ENCODE assay signal across 8 cellular contexts in the genomic region with DNA sequence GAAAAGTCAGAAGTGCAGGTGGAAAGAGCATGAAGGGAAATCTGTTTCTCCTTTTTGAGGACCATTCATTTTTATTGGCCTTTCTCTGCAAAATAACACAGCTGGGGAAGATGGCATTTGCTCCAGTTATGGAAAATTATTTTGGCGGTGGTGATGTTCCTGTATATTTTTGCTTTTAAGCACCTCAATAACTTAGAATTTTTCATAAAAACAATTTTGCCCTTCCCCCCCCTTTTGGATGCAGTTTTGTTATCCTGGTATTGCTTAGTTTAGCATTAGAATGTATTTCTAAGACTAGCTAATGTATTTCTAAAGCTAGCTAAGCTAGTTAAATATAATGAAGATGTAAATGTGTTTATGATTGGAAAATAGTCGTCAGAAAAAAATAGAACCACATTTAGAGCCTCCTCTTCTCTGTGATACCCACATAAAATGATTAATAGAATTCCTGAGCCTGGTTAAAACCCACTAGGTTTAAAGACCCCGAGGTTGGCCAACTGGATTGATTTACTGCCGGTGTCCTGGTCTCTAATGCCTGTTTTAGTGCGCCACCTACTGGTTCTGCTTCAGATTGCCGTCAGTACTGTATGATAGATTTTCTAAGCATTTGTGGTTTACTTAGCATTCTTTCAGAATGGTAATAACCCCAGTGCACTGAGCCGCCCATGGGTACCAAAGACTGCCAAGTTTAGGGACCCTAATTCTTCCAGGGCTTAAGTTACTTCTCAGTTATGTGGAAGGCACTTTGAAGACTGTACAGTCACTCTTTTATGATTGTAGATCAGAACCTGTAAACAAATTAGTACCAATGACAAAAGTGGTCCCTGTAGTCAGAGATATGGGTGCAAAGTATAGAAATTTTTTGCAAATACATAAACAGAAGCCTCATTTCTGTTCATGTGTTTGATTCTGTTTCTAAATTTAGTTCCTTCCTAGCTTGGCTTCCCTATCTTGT. TPM values are rescaled to one million over a fixed set of nuclear protein-coding genes. Genes with fewer than 3 reads are reported as not detected.
DNase-seq lines count a peak whose midpoint lies in the region; ATAC-seq and TF ChIP-seq lines count a peak whose summit lies in the region.

No MANE protein-coding gene starts in this region.

- H3K27ac Mint-ChIP-seq in dendritic cell treated with granulocyte-macrophage colony-stimulating factor and Interleukin-4, amounts not matched to agents 40 ng/mL and 50 ng/mL, for 4 days, result peak overlapping the region; percentile 18

- peaks cover 37% of the 10 kb centered on the region for H3K36me3 Mint-ChIP-seq in dendritic cell treated with granulocyte-macrophage colony-stimulating factor and Interleukin-4, amounts not matched to agents 40 ng/mL and 50 ng/mL, for 4 days (ENCODE audit: low read depth)

- H3K4me1 Mint-ChIP-seq in dendritic cell treated with granulocyte-macrophage colony-stimulating factor and Interleukin-4, amounts not matched to agents 40 ng/mL and 50 ng/mL, for 4 days (ENCODE audit: low read depth), result peaks cover 67% of the 10 kb centered on the region

- 6% methylated on average over 7 of the region's 7 CpGs for WGBS in lower leg skin, 2 donors

- no peak for TF ChIP-seq POLR2A in lower leg skin (IDR thresholded peaks at IDR 0.05)

- DNase-seq in NCI-H69 (lab: John Stamatoyannopoulos, UW) (peak; percentile 73), lower leg skin (ENCODE audit: low spot score in 2 of 2) (peak; percentile 90 to 95)
- DNase-seq in activated CD4-positive, alpha-beta T cell treated with anti-CD3 and anti-CD28 coated beads, Interleukin-2, amount 50 U/mL, for 1 hour, result peak; percentile 84
- peak; percentile 90 for DNase-seq in stimulated activated CD4-positive, alpha-beta T cell treated with anti-CD3 and anti-CD28 coated beads, Interleukin-4, amount 100 ng/mL, for 24 hours

- intact Hi-C loops in dendritic cell treated with granulocyte-macrophage colony-stimulating factor and Interleukin-4, amounts not matched to agents 40 ng/mL and 50 ng/mL, for 4 days (cut with micrococcal nuclease), result loop anchor here (1.0 to 10.0 kb wide), 5 partner anchors 57 to 613 kb away; no protein-coding TSS in a partner anchor
- intact Hi-C loops in lower leg skin (cut with DNase I; ENCODE audit: low total_unique reads), result loop anchor here (5.0 kb wide), 3 partner anchors 358 to 608 kb away; no protein-coding TSS in a partner anchor

- no peak overlapping the region for H3K4me3 ChIP-seq in lower leg skin (ENCODE audit: low read depth, poor library complexity, severe bottlenecking)

- ATAC-seq in GM18499 (IDR thresholded peaks at IDR 0.05; ENCODE audit: insufficient read depth, unreplicated experiment), result peak; percentile 80
- ATAC-seq in HG03432 (IDR thresholded peaks at IDR 0.05; ENCODE audit: unreplicated experiment), result peak; percentile 52
- ATAC-seq in HG02870 (IDR thresholded peaks at IDR 0.05; ENCODE audit: unreplicated experiment), result no peak

- no peak overlapping the region for H3K4me3 Mint-ChIP-seq in dendritic cell treated with granulocyte-macrophage colony-stimulating factor and Interleukin-4, amounts not matched to agents 40 ng/mL and 50 ng/mL, for 4 days

- H3K27me3 Mint-ChIP-seq in dendritic cell treated with granulocyte-macrophage colony-stimulating factor and Interleukin-4, amounts not matched to agents 40 ng/mL and 50 ng/mL, for 4 days, result no peaks in the 10 kb centered on the region

- TF ChIP-seq CTCF in lower leg skin (IDR thresholded peaks at IDR 0.05), result peak in 1 of 3 donors; percentile 89

- H3K9me3 Mint-ChIP-seq in dendritic cell treated with granulocyte-macrophage colony-stimulating factor and Interleukin-4, amounts not matched to agents 40 ng/mL and 50 ng/mL, for 4 days, result no peaks in the 10 kb centered on the region

RNA-seq across cellular contexts. Expression of a gene that starts 11.4 kb away (rescaled TPM):
- 100 to 1,000 TPM; 131 to 224 (median 142) TPM for total RNA-seq in lower leg skin
